In the genomic region with DNA sequence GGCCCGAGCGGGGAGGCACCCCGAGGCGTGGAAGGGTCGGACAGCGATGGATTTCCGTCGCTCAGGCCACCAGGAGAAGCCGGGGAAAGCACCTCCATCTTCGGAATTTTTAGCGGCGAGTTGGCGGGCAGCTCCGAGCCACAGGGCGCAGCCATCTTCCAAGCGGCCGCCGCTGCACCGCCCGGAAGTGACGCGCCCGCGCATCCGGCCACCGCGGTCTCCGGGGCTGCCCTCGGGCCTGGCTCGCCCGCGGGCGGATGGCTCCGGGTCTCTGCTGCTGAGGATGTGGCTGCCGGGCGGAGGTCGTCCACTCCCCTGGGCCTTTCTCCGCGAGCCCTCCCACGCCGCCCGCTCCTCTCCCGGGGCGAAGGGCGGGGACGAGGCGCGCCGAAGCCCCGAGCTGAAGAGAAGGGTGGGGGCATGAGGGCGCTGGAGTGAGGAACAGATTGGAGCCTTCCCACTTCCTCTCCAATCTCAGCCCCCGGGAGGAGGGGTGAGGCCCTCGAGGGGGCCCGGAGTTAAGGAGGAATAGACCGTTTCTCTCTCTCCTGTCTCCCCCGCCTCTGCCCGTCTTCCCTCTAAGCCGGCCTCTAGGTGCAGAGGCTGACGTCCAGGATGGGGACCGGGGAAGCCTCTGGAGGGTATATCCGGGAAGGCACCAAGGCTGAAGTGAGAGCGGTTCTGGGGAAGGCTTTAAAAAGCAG, we compare ENCODE assay signal across 8 cellular contexts. TPM values are rescaled to one million over a fixed set of nuclear protein-coding genes. Genes with fewer than 3 reads are reported as not detected.
DNase-seq lines count a peak whose midpoint lies in the region; ATAC-seq and TF ChIP-seq lines count a peak whose summit lies in the region.

A gene (minus strand): TSS at position 181 of the 704 bp plus-strand sequence. CDS start 26 bp downstream, at position 155.

- intact Hi-C loops in activated B cell treated with CpG ODN at 0.5 μM for 24 hours (cut with micrococcal nuclease), result loop anchor here (1.0 to 5.0 kb wide), 7 partner anchors 36 to 272 kb away; a partner anchor contains a TSS

- peak within 1 kb of the TSS; percentile 92 for H3K4me3 Mint-ChIP-seq in activated B cell treated with CpG ODN at 0.5 μM for 24 hours

- DNase-seq in 8988T (peak; percentile 73), NCI-H2171 treated with DMSO at 0.1 percent for 48 hours (lab: John Stamatoyannopoulos, UW) (peak; percentile 64), activated B cell treated with CpG ODN at 0.5 μM for 24 hours (peak; percentile 85), caudate nucleus (lab: John Stamatoyannopoulos, UW) (peak in 59 of 61 donors; percentile 15 to 93 (median 82)), iris pigment epithelial cell (ENCODE audit: low read depth) (peak; percentile 78)
- peak; percentile 77 for DNase-seq in stimulated activated CD4-positive, alpha-beta T cell treated with anti-CD3 and anti-CD28 coated beads, Interleukin-12 subunit alpha, Interleukin-12 subunit beta, amount 100 ng/mL, for 4 hours

- no peaks in the 10 kb centered on the region for H3K27me3 Mint-ChIP-seq in activated B cell treated with CpG ODN at 0.5 μM for 24 hours

- no peak for TF ChIP-seq CTCF in activated B cell treated with CpG ODN at 0.5 μM for 24 hours (IDR thresholded peaks at IDR 0.05)

- POLR2A ChIA-PET in activated B cell treated with CpG ODN at 0.5 μM for 24 hours (lab: Charles Lee), result interaction anchor here (1.0 to 2.1 kb wide), 13 partner anchors 10 to 1088 kb away, joined by 3 to 13 read pairs (median 6); a partner anchor contains a TSS

- peak within 1 kb of the TSS; percentile 98 for H3K27ac ChIP-seq in caudate nucleus (ENCODE audit: low read depth, low read length)

- peaks cover 26% of the 10 kb centered on the region for H3K4me1 Mint-ChIP-seq in activated B cell treated with CpG ODN at 0.5 μM for 24 hours

- ATAC-seq in GM18511 (IDR thresholded peaks at IDR 0.05; ENCODE audit: unreplicated experiment) (peak; percentile 95), HG02981 (IDR thresholded peaks at IDR 0.05; ENCODE audit: unreplicated experiment) (peak; percentile 84), activated B cell treated with CpG ODN at 0.5 μM for 24 hours (ENCODE audit: low read depth) (peak; percentile 84)

- H3K36me3 Mint-ChIP-seq in activated B cell treated with CpG ODN at 0.5 μM for 24 hours (ENCODE audit: low read depth), result peaks cover 9% of the 10 kb centered on the region

- H3K9me3 Mint-ChIP-seq in activated B cell treated with CpG ODN at 0.5 μM for 24 hours, result no peaks in the 10 kb centered on the region

- CTCF ChIA-PET in activated B cell treated with CpG ODN at 0.5 μM for 24 hours (lab: Charles Lee), result interaction anchor here (0.9 to 2.7 kb wide), 7 partner anchors 27 to 131 kb away, joined by 3 to 14 read pairs (median 4); a partner anchor contains a TSS

- H3K27ac Mint-ChIP-seq in activated B cell treated with CpG ODN at 0.5 μM for 24 hours, result peak within 1 kb of the TSS; percentile 92

RNA-seq across cellular contexts. Expression of the gene that starts here (rescaled TPM):
- total RNA-seq in activated B cell treated with CpG ODN at 0.5 μM for 24 hours, result 17.7 and 21.0 TPM in 2 replicates

Comparison
In these comparisons a context has a peak if more than half of its experiments do, and no peak if none do; other contexts are left out.
1. Peak in every context shown above with its lines: DNase-seq, ATAC-seq and H3K27ac ChIP-seq.